Comparison of ENCODE assay signal across 13 cellular contexts in genomic region chr2:41717883-41718282, GRCh38.
DNase-seq lines count a peak whose midpoint lies in the region; ATAC-seq and TF ChIP-seq lines count a peak whose summit lies in the region.
"Had no signal": no experiment of that assay in that cellular context is flagged by ENCODE, and none has a peak within 500 bp of the region (broad histone marks: within the 10 kb centered on the region; RNA-seq: fewer than 3 reads in every experiment).

No MANE protein-coding gene starts in this region.

- CTCF ChIA-PET in MCF 10A (lab: Yijun Ruan, JAX), result interaction anchor here (0.9 to 2.6 kb wide), 2 partner anchors 19 to 52 kb away, joined by 3 to 10 read pairs; no protein-coding TSS in a partner anchor

- no peak overlapping the region for H3K4me3 ChIP-seq in thyroid gland (replicated peaks in 1 of 3)

- H3K27me3 ChIP-seq in thyroid gland, result no peaks in the 10 kb centered on the region

- no TSS peak for BruUV-seq in MCF 10A (replicated peaks; lab: Mats Ljungman, UMichigan)

- H3K9me3 Mint-ChIP-seq in MCF 10A (ENCODE audit: unreplicated experiment), result no peaks in the 10 kb centered on the region

- ATAC-seq in HG03432 (IDR thresholded peaks at IDR 0.05; ENCODE audit: unreplicated experiment), result peak; percentile 41

- H3K27me3 Mint-ChIP-seq in MCF 10A (ENCODE audit: insufficient read depth, unreplicated experiment), result no peaks in the 10 kb centered on the region

- no peaks in the 10 kb centered on the region for H3K36me3 Mint-ChIP-seq in MCF 10A (ENCODE audit: insufficient read depth, unreplicated experiment)

- DNase-seq in NCI-H748 (lab: John Stamatoyannopoulos, UW; ENCODE audit: unreplicated experiment) (peak; percentile 93), NCI-H748 treated with DMSO at 0.1 percent for 48 hours (lab: John Stamatoyannopoulos, UW) (no peak), MCF 10A (ENCODE audit: unreplicated experiment) (peak; percentile 85), thyroid gland (peak; percentile 57 to 63), head of caudate nucleus (no peak), NCI-H510A (lab: John Stamatoyannopoulos, UW) (no peak)
- no peak for DNase-seq in activated effector memory CD4-positive, alpha-beta T cell treated with Interleukin-2 at 50 U/mL for 16 hours
- DNase-seq: activated naive CD4-positive, alpha-beta T cell treated with anti-CD3 and anti-CD28 coated beads, Interleukin-2, amount 50 U/mL, for 16 hours; central memory CD4-positive, alpha-beta T cell; DMS53; NCI-H226; stimulated activated CD8-positive, alpha-beta memory T cell treated with anti-CD3 and anti-CD28 coated beads, Interleukin-4, amount 100 ng/mL, for 48 hours had no signal

- no peaks in the 10 kb centered on the region for H3K36me3 ChIP-seq in thyroid gland

- no peak for TF ChIP-seq POLR2A in thyroid gland (IDR thresholded peaks at IDR 0.05)

- intact Hi-C loops in MCF 10A (cut with micrococcal nuclease) (no loop called here), thyroid gland (cut with DNase I) (no loop called here), head of caudate nucleus (cut with DNase I) (no loop called here)

- no peak overlapping the region for H3K27ac ChIP-seq in thyroid gland

- POLR2A ChIA-PET in MCF 10A (lab: Yijun Ruan, JAX), result interaction anchor here (0.9 to 1.6 kb wide), 5 partner anchors 8 to 47 kb away, joined by 3 to 6 read pairs (median 3); no protein-coding TSS in a partner anchor

- H3K9me3 ChIP-seq in thyroid gland, result no peaks in the 10 kb centered on the region

- peaks cover 41% of the 10 kb centered on the region for H3K4me1 Mint-ChIP-seq in MCF 10A (ENCODE audit: insufficient read depth, unreplicated experiment)

- peak overlapping the region; percentile 35 for H3K27ac Mint-ChIP-seq in MCF 10A (ENCODE audit: low read depth, unreplicated experiment)

- WGBS in thyroid gland, 2 donors, result 58 to 65% methylated on average over 1 of the region's 1 CpG

- TF ChIP-seq CTCF in MCF 10A (IDR thresholded peaks at IDR 0.05; ENCODE audit: unreplicated experiment) (no peak), thyroid gland (IDR thresholded peaks at IDR 0.05) (no peak)

- peaks cover 4 to 21% of the 10 kb centered on the region in 2 donors for H3K4me1 ChIP-seq in thyroid gland

- H3K4me3 Mint-ChIP-seq in MCF 10A (ENCODE audit: unreplicated experiment), result no peak overlapping the region

Comparison
In these comparisons a context has a peak if more than half of its experiments do, and no peak if none do; other contexts are left out.
1. DNase-seq: peak in NCI-H748 (single experiment), MCF 10A (single experiment) and thyroid gland (2 of 2); none in NCI-H748 treated with DMSO at 0.1 percent for 48 hours (single experiment), head of caudate nucleus (0 of 42), activated effector memory CD4-positive, alpha-beta T cell treated with Interleukin-2 at 50 U/mL for 16 hours (single experiment) and NCI-H510A (single experiment).